In the genomic region with DNA sequence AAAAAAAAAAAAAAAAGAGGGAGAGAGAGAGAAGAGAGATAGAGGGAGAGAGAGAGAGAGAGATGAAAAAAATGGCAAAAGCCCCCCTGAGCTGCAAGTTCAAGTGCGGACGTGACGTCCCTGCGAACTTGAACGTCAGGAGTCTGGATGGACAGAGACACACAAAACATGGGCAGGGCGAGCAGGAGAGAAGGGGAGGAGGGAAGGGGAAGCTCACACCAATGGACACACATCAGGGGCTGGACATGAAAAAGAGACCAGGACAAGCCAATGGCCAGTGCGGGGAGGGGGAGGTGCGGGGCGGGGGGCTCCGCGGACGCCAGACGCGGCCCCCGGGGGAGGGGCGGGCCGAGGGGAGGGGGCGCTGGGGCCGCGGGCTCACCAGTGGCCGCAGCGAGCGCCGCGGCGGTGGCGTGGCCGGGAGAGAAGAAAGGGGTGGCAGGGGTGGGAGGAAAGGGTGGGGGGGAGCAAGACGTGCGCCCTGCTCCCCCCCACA, we compare ENCODE assay signal across 8 cellular contexts. TPM values are rescaled to one million over a fixed set of nuclear protein-coding genes. Genes with fewer than 3 reads are reported as not detected.
A peak's percentile ranks its signal among the peaks of the same experiment; 100 is the strongest.
DNase-seq lines count a peak whose midpoint lies in the region; ATAC-seq lines count a peak whose summit lies in the region.

Gene BCL11A, minus strand, starts transcription at position 159 of the 496 bp plus-strand sequence. CDS start 384 bp downstream, outside the sequence.

- no peaks in the 10 kb centered on the region for H3K9me3 ChIP-seq in right cardiac atrium (ENCODE audit: control insufficient read depth, low read length)

- H3K27ac ChIP-seq in right cardiac atrium (ENCODE audit: low read length) = no peak within 1 kb of the TSS

- peak; percentile 0 for ATAC-seq in HG02642 (IDR thresholded peaks at IDR 0.05; ENCODE audit: poor library complexity, unreplicated experiment)
- peak; percentile 48 to 61 for ATAC-seq in right cardiac atrium
- no peak for ATAC-seq in GM19463 (IDR thresholded peaks at IDR 0.05; ENCODE audit: unreplicated experiment)
- ATAC-seq in HG02981 (IDR thresholded peaks at IDR 0.05; ENCODE audit: unreplicated experiment) = no peak

- H3K4me3 ChIP-seq in right cardiac atrium (ENCODE audit: low read length) = peak within 1 kb of the TSS; percentile 66

- intact Hi-C loops in right cardiac atrium (cut with DNase I) = loop anchor here in 3 of 4 donors (5.0 to 10.0 kb wide), 3 partner anchors 51 to 221 kb away; no protein-coding TSS in a partner anchor

- no peaks in the 10 kb centered on the region for H3K4me1 ChIP-seq in right cardiac atrium (ENCODE audit: control insufficient read depth, insufficient read depth, low read length)

- 1% methylated on average over 28 of the region's 30 CpGs for WGBS in right cardiac atrium

- H3K27me3 ChIP-seq in right cardiac atrium (ENCODE audit: control insufficient read depth, insufficient read depth) = no peaks in the 10 kb centered on the region

- peak; percentile 94 for DNase-seq in DMS53 (lab: John Stamatoyannopoulos, UW)
- peak; percentile 67 for DNase-seq in NCI-H526 treated with DMSO at 0.1 percent for 48 hours (lab: John Stamatoyannopoulos, UW)
- DNase-seq in amniotic epithelial cell (ENCODE audit: low read depth) = peak; percentile 73
- DNase-seq in right cardiac atrium = peak; percentile 28 to 65 (median 64)
- DNase-seq in renal cortical epithelial cell (ENCODE audit: low read depth) = peak; percentile 69

RNA-seq across cellular contexts. Expression of gene BCL11A, which starts in this region (rescaled TPM):
- total RNA-seq in right cardiac atrium (10 to 100 TPM in 1 of 4 donors, 1 to 10 TPM in 3; 8.3 to 11.2 (median 8.9) TPM), renal cortical epithelial cell (0.80 and 1.0 TPM in 2 replicates)
- polyA plus RNA-seq in right cardiac atrium = 3.7 TPM

Comparison
In these comparisons a context has a peak if more than half of its experiments do, and no peak if none do; other contexts are left out.
1. ATAC-seq: peak in HG02642 (single experiment) and right cardiac atrium (2 of 2); none in GM19463 (single experiment) and HG02981 (single experiment).
2. Peak in every context shown above with its lines, with median percentiles within 50 percentile points of each other: DNase-seq.